26 cellular contexts compared by ENCODE assay signal in genomic region chr9:87088621-87089020, GRCh38.
"Had no signal": no experiment of that assay in that cellular context is flagged by ENCODE, and none has a peak within 500 bp of the region (broad histone marks: within the 10 kb centered on the region; RNA-seq: fewer than 3 reads in every experiment).

No MANE protein-coding gene starts in this region.

- DNase-seq: activated CD4-positive, alpha-beta memory T cell treated with anti-CD3 and anti-CD28 coated beads, Interleukin-2, amount 10 ng/mL, durations not matched to agents 7 days and 5 days; activated CD4-positive, alpha-beta T cell treated with anti-CD3 and anti-CD28 coated beads for 1 hour; activated CD4-positive, alpha-beta T cell treated with anti-CD3 and anti-CD28 coated beads, Interleukin-2, amount 10 ng/mL, durations not matched to agents 7 days and 5 days; activated CD8-positive, alpha-beta memory T cell treated with anti-CD3 and anti-CD28 coated beads, Interleukin-2, amount 50 U/mL, for 48 hours; activated gamma-delta T cell treated with Interleukin-2 at 50 U/mL for 16 hours; activated naive CD4-positive, alpha-beta T cell treated with anti-CD3 and anti-CD28 coated beads, Interleukin-2, amount 50 U/mL, for 16 hours; activated T-cell treated with anti-CD3 and anti-CD28 coated beads, Interleukin-2, amount 50 U/mL, for 24 hours; amniotic stem cell; brain microvascular endothelial cell; foreskin fibroblast; hippocampal formation; kidney; left colon; lower lobe of right lung; mesendoderm; mucosa of descending colon; sigmoid colon; stimulated activated CD4-positive, alpha-beta T cell treated with anti-CD3 and anti-CD28 coated beads, Interleukin-1b, Interleukin-23, amount 100 ng/mL, for 48 hours; stimulated activated naive B cell treated with anti-CD40 and anti-IgM and Interleukin-4, amounts not matched to agents 10 μg/mL and 1 μg/mL and 100 μg/mL, for 72 hours; stomach; SW 1271; T-helper 17 cell; tibial artery; upper lobe of right lung had no signal

- H3K36me3 ChIP-seq: brain microvascular endothelial cell, lower lobe of right lung, sigmoid colon, stomach, suprapubic skin, tibial artery, upper lobe of right lung had no signal

- H3K9me3 ChIP-seq: mucosa of descending colon, sigmoid colon, suprapubic skin, upper lobe of right lung had no signal

- H3K4me3 ChIP-seq: lower lobe of right lung, mucosa of descending colon, sigmoid colon, smooth muscle cell, stomach, suprapubic skin, tibial artery, upper lobe of right lung had no signal

- H3K27me3 ChIP-seq: brain microvascular endothelial cell, sigmoid colon, stomach, suprapubic skin, tibial artery, upper lobe of right lung had no signal
